10 cellular contexts compared by ENCODE assay signal in the genomic region with DNA sequence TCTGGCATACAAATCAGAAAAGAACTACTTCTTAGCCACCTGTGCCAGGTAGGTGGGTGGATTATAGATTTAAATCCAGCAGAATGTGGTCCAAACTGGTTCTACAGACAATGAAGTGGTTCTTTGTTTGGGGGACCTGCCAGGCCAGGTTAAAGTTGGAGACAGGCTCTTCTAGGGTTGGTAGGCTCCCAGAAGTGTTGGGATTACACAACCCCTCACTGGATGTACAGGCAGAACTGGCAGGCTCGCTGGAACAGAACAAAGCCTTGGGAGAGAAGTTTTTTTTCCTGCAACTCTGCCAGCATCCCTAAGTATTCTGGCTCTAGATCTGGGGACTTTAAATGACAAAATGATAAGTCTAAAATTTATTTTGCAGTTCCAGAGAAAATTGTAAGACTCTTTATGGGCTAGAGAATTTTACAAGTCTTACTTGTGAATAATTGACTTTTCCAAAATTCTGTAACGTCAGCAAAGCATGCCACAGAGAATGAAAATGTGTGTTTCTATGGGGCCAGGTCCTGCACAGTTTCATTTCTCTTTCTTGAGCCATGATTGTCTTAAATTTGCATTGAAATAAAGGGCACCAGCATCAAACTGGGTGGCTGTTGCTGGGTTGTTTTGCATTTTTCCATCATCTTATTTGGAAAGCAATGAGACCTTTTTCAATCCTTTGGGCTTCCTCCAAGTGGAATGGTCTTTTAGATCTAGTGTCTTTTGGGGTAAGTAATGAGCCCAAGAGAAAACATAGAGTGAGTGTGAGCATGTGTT. TPM values are rescaled to one million over a fixed set of nuclear protein-coding genes. Genes with fewer than 3 reads are reported as not detected.
A peak's percentile ranks its signal among the peaks of the same experiment; 100 is the strongest.
DNase-seq lines count a peak whose midpoint lies in the region; ATAC-seq, FAIRE-seq and TF ChIP-seq lines count a peak whose summit lies in the region.
"Had no signal": no experiment of that assay in that cellular context is flagged by ENCODE, and none has a peak within 500 bp of the region (broad histone marks: within the 10 kb centered on the region; RNA-seq: fewer than 3 reads in every experiment).

No MANE protein-coding gene starts in this region.

- FAIRE-seq in D721Med (lab: Jason Lieb, UNC), result no peak

- ATAC-seq in GM21528 (IDR thresholded peaks at IDR 0.05; ENCODE audit: low FRiP score, unreplicated experiment) (peak; percentile 69), left lobe of liver (peak; percentile 54)

- DNase-seq in ELF-1 (ENCODE audit: low read depth, low spot score) (peak; percentile 15), NAMALWA (ENCODE audit: low spot score) (peak; percentile 60), left lobe of liver (ENCODE audit: low spot score) (peak; percentile 67), D721Med (ENCODE audit: insufficient read length, low spot score) (no peak), GM20000 (ENCODE audit: low spot score) (no peak), OCI-M2 (lab: John Stamatoyannopoulos, UW; ENCODE audit: unreplicated experiment) (no peak), GM19238 (ENCODE audit: insufficient read length, low spot score) (no peak)
- DNase-seq: activated CD8-positive, alpha-beta memory T cell treated with anti-CD3 and anti-CD28 coated beads, Interleukin-2, amount 50 U/mL, for 48 hours; CD4-positive, CD25-positive, alpha-beta regulatory T cell had no signal

- TF ChIP-seq CTCF in D721Med (IDR thresholded peaks at IDR 0.05; ENCODE audit: insufficient read depth, missing control alignments) (no peak), GM20000 (IDR thresholded peaks at IDR 0.05; ENCODE audit: extremely low read depth, missing control alignments) (no peak)

RNA-seq across cellular contexts. Expression of a gene that starts 32.2 kb away (rescaled TPM):
- total RNA-seq in left lobe of liver, result 47.0 TPM

Comparison
In these comparisons a context has a peak if more than half of its experiments do, and no peak if none do; other contexts are left out.
1. DNase-seq: peak in ELF-1 (single experiment), NAMALWA (single experiment) and left lobe of liver (single experiment); none in D721Med (single experiment), GM20000 (single experiment), OCI-M2 (single experiment) and GM19238 (single experiment).